Comparison of ENCODE assay signal across 18 cellular contexts in genomic region chr10:71685554-71686202, GRCh38. TPM values are rescaled to one million over a fixed set of nuclear protein-coding genes. Genes with fewer than 3 reads are reported as not detected.
"Had no signal": no experiment of that assay in that cellular context is flagged by ENCODE, and none has a peak within 500 bp of the region (broad histone marks: within the 10 kb centered on the region; RNA-seq: fewer than 3 reads in every experiment).

No MANE protein-coding gene starts in this region.

- H3K4me3 ChIP-seq: gastroesophageal sphincter, hepatocyte, psoas muscle, sigmoid colon, transverse colon had no signal

- H3K27ac ChIP-seq: epithelial cell of prostate, gastroesophageal sphincter, hepatocyte, psoas muscle, sigmoid colon, transverse colon had no signal

- ATAC-seq: activated CD8-positive, alpha-beta T cell treated with anti-CD3 and anti-CD28 coated beads, Interleukin-2, amount 10 ng/mL, durations not matched to agents 7 days and 5 days; gastroesophageal sphincter; stimulated activated naive B cell treated with anti-CD40 and anti-IgM and Interleukin-4, amounts not matched to agents 10 μg/mL and 1 μg/mL and 100 μg/mL, for 72 hours had no signal

- H3K9me3 ChIP-seq: gastroesophageal sphincter, psoas muscle, sigmoid colon, transverse colon had no signal

- H3K4me1 ChIP-seq: gastroesophageal sphincter, psoas muscle, sigmoid colon, transverse colon had no signal

- DNase-seq: activated CD4-positive, alpha-beta T cell treated with anti-CD3 and anti-CD28 coated beads for 48 hours; activated CD8-positive, alpha-beta memory T cell treated with anti-CD3 and anti-CD28 coated beads, Interleukin-2, amount 50 U/mL, for 48 hours; activated CD8-positive, alpha-beta T cell treated with anti-CD3 and anti-CD28 coated beads, Interleukin-2, amount 10 ng/mL, durations not matched to agents 7 days and 5 days; activated naive CD4-positive, alpha-beta T cell treated with anti-CD3 and anti-CD28 coated beads for 36 hours; cortex of kidney; effector CD8-positive, alpha-beta T cell; kidney glomerular epithelial cell; naive B cell; sigmoid colon; stimulated activated CD4-positive, alpha-beta T cell treated with anti-CD3 and anti-CD28 coated beads, Interleukin-2, amount 100 ng/mL, for 24 hours; stimulated activated naive B cell treated with anti-CD40 and anti-IgM and Interleukin-4, amounts not matched to agents 10 μg/mL and 1 μg/mL and 100 μg/mL, for 72 hours; transverse colon had no signal

- H3K36me3 ChIP-seq: gastroesophageal sphincter, sigmoid colon, transverse colon had no signal

- H3K4me2 ChIP-seq: hepatocyte had no signal

- H3K27me3 ChIP-seq: gastroesophageal sphincter, sigmoid colon, transverse colon had no signal

- H2AFZ ChIP-seq: hepatocyte had no signal

RNA-seq across cellular contexts. Expression of gene C10orf105, which starts 33.9 kb away (rescaled TPM):
- total RNA-seq: astrocyte, hepatocyte, lung microvascular endothelial cell, psoas muscle had no signal
- polyA plus RNA-seq: hepatocyte had no signal
